Comparison of ENCODE assay signal across 8 cellular contexts in genomic region chr7:38178004-38178694, GRCh38. TPM values are rescaled to one million over a fixed set of nuclear protein-coding genes. Genes with fewer than 3 reads are reported as not detected.
DNase-seq lines count a peak whose midpoint lies in the region; ATAC-seq and TF ChIP-seq lines count a peak whose summit lies in the region.

STARD3NL (plus strand) TSS chr7:38178245; CDS start chr7:38207505, 29,260 bp downstream.

- peaks cover 29% of the 10 kb centered on the region for H3K4me1 Mint-ChIP-seq in dendritic cell treated with granulocyte-macrophage colony-stimulating factor and Interleukin-4, amounts not matched to agents 40 ng/mL and 50 ng/mL, for 4 days (ENCODE audit: low read depth)

- TF ChIP-seq CTCF in C4-2B (conservative IDR thresholded peaks at IDR 0.05): no peak

- no peaks in the 10 kb centered on the region for H3K9me3 Mint-ChIP-seq in dendritic cell treated with granulocyte-macrophage colony-stimulating factor and Interleukin-4, amounts not matched to agents 40 ng/mL and 50 ng/mL, for 4 days

- no peaks in the 10 kb centered on the region for H3K27me3 Mint-ChIP-seq in dendritic cell treated with granulocyte-macrophage colony-stimulating factor and Interleukin-4, amounts not matched to agents 40 ng/mL and 50 ng/mL, for 4 days

- H3K27ac ChIP-seq in C4-2B: peak within 1 kb of the TSS; percentile 90

- peak within 1 kb of the TSS; percentile 79 for H3K4me3 Mint-ChIP-seq in dendritic cell treated with granulocyte-macrophage colony-stimulating factor and Interleukin-4, amounts not matched to agents 40 ng/mL and 50 ng/mL, for 4 days

- H3K27ac Mint-ChIP-seq in dendritic cell treated with granulocyte-macrophage colony-stimulating factor and Interleukin-4, amounts not matched to agents 40 ng/mL and 50 ng/mL, for 4 days: peak within 1 kb of the TSS; percentile 89

- peak; percentile 99 for ATAC-seq in GM19372 (IDR thresholded peaks at IDR 0.05; ENCODE audit: low read depth, unreplicated experiment)
- peak; percentile 99 for ATAC-seq in HG03558 (IDR thresholded peaks at IDR 0.05; ENCODE audit: extremely low read depth, unreplicated experiment)
- peak; percentile 97 for ATAC-seq in left lobe of liver

- DNase-seq in NCI-H748 treated with DMSO at 0.1 percent for 48 hours (lab: John Stamatoyannopoulos, UW) (peak; percentile 97), left lobe of liver (ENCODE audit: low spot score) (peak; percentile 95)
- peak; percentile 58 to 95 for DNase-seq in activated CD4-positive, alpha-beta T cell treated with anti-CD3 and anti-CD28 coated beads, Interleukin-2, amount 50 U/mL, for 24 hours (ENCODE audit: low read depth in 1 of 2, low spot score in 1 of 2)
- DNase-seq in stimulated activated CD4-positive, alpha-beta T cell treated with anti-CD3 and anti-CD28 coated beads, Interleukin-2, amount 100 ng/mL, for 4 hours (ENCODE audit: low read depth): peak; percentile 90

- intact Hi-C loops in dendritic cell treated with granulocyte-macrophage colony-stimulating factor and Interleukin-4, amounts not matched to agents 40 ng/mL and 50 ng/mL, for 4 days (cut with micrococcal nuclease): no loop called here

- H3K36me3 Mint-ChIP-seq in dendritic cell treated with granulocyte-macrophage colony-stimulating factor and Interleukin-4, amounts not matched to agents 40 ng/mL and 50 ng/mL, for 4 days (ENCODE audit: low read depth): peaks cover 8% of the 10 kb centered on the region

RNA-seq across cellular contexts. Expression of gene STARD3NL, which starts in this region (rescaled TPM):
- 6.5 TPM for total RNA-seq in left lobe of liver

Comparison
In these comparisons a context has a peak if more than half of its experiments do, and no peak if none do; other contexts are left out.
1. Peak in every context shown above with its lines: DNase-seq, ATAC-seq and H3K27ac ChIP-seq.